Comparison of ENCODE assay signal across 14 cellular contexts in the genomic region with DNA sequence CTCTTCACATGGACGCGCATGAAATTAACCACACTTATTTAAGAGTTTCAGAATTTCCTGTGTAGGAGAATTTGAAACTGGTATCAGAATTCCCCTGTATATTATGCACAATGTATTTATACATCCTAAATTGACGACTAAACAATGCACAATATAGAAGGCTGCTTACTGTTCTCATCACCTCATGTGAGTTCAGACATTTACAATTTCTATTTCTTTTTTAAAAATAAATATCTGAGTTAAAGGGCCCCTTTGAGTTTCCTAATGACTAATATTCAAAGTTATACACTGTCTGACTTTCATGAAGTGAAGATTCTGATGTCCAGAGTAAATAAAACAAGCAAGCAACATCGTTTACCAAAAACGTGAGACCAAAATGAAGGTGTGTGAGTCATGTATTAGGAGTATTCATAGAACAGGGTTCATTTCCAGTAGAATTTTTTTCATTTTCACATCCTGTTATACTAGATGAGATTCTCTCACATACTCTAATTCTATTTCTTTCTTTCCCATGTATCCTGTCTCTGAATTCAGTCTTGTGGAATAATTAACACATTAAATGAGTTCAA.
DNase-seq lines count a peak whose midpoint lies in the region; ATAC-seq and TF ChIP-seq lines count a peak whose summit lies in the region.
"Had no signal": no experiment of that assay in that cellular context is flagged by ENCODE, and none has a peak within 500 bp of the region (broad histone marks: within the 10 kb centered on the region; RNA-seq: fewer than 3 reads in every experiment).

No MANE protein-coding gene starts in this region.

- no peak overlapping the region for H3K27ac ChIP-seq in heart left ventricle
- H3K27ac ChIP-seq: esophagus muscularis mucosa had no signal

- DNase-seq in heart left ventricle: no peak
- no peak for DNase-seq in CD14-positive monocyte (ENCODE audit: low spot score)
- no peak for DNase-seq in chondrocyte (ENCODE audit: low spot score)
- no peak for DNase-seq in kidney glomerular epithelial cell (lab: John Stamatoyannopoulos, UW)
- DNase-seq: activated CD4-positive, alpha-beta T cell treated with anti-CD3 and anti-CD28 coated beads, Interleukin-2, amount 10 ng/mL, durations not matched to agents 7 days and 5 days; amniotic stem cell; COR-L47; posterior cingulate gyrus; SIG-M5 had no signal

- WGBS in heart left ventricle, 4 donors: 45 to 59% (median 50%) methylated on average over 5 of the region's 5 CpGs

- no peak overlapping the region for H3K27ac Mint-ChIP-seq in CD14-positive monocyte
- H3K27ac Mint-ChIP-seq in chondrocyte (ENCODE audit: unreplicated experiment): no peak overlapping the region
- H3K27ac Mint-ChIP-seq: activated CD4-positive, alpha-beta T cell treated with anti-CD3 and anti-CD28 coated beads, Interleukin-2, amount 10 ng/mL, durations not matched to agents 7 days and 5 days had no signal

- H3K9me3 ChIP-seq in heart left ventricle: peaks cover 0 to 2% (median 0%) of the 10 kb centered on the region in 12 donors
- H3K9me3 ChIP-seq: esophagus muscularis mucosa had no signal

- no peak overlapping the region for H3K4me3 ChIP-seq in heart left ventricle
- H3K4me3 ChIP-seq: esophagus muscularis mucosa had no signal

- H3K4me3 Mint-ChIP-seq in CD14-positive monocyte: no peak overlapping the region
- H3K4me3 Mint-ChIP-seq in chondrocyte (ENCODE audit: unreplicated experiment): no peak overlapping the region
- H3K4me3 Mint-ChIP-seq: activated CD4-positive, alpha-beta T cell treated with anti-CD3 and anti-CD28 coated beads, Interleukin-2, amount 10 ng/mL, durations not matched to agents 7 days and 5 days had no signal

- H3K9me3 Mint-ChIP-seq in CD14-positive monocyte (peaks cover 0 to 6% (median 2%) of the 10 kb centered on the region in 7 donors), chondrocyte (ENCODE audit: low read depth) (no peaks in the 10 kb centered on the region)
- H3K9me3 Mint-ChIP-seq: activated CD4-positive, alpha-beta T cell treated with anti-CD3 and anti-CD28 coated beads, Interleukin-2, amount 10 ng/mL, durations not matched to agents 7 days and 5 days had no signal

- no peaks in the 10 kb centered on the region for H3K4me1 ChIP-seq in heart left ventricle
- H3K4me1 ChIP-seq: esophagus muscularis mucosa had no signal

- TF ChIP-seq CTCF in heart left ventricle (IDR thresholded peaks at IDR 0.05) (no peak), CD14-positive monocyte (IDR thresholded peaks at IDR 0.05) (no peak), chondrocyte (IDR thresholded peaks at IDR 0.05) (no peak)

- intact Hi-C loops in heart left ventricle (cut with DNase I): no loop called here
- intact Hi-C loops in CD14-positive monocyte (cut with micrococcal nuclease): no loop called here

- H3K36me3 Mint-ChIP-seq in CD14-positive monocyte: no peaks in the 10 kb centered on the region
- no peaks in the 10 kb centered on the region for H3K36me3 Mint-ChIP-seq in chondrocyte (ENCODE audit: low read depth)

- H3K36me3 ChIP-seq in heart left ventricle: no peaks in the 10 kb centered on the region
- H3K36me3 ChIP-seq: esophagus muscularis mucosa had no signal

- TF ChIP-seq POLR2A in heart left ventricle (IDR thresholded peaks at IDR 0.05): no peak

- ATAC-seq in GM18498 (IDR thresholded peaks at IDR 0.05; ENCODE audit: unreplicated experiment) (peak; percentile 89), GM19395 (IDR thresholded peaks at IDR 0.05; ENCODE audit: unreplicated experiment) (peak; percentile 80), HG02610 (IDR thresholded peaks at IDR 0.05; ENCODE audit: unreplicated experiment) (peak; percentile 94), HG03520 (IDR thresholded peaks at IDR 0.05; ENCODE audit: unreplicated experiment) (peak; percentile 81), heart left ventricle (no peak)

- no peaks in the 10 kb centered on the region for H3K4me1 Mint-ChIP-seq in CD14-positive monocyte
- H3K4me1 Mint-ChIP-seq in chondrocyte (ENCODE audit: low read depth): no peaks in the 10 kb centered on the region
- H3K4me1 Mint-ChIP-seq: activated CD4-positive, alpha-beta T cell treated with anti-CD3 and anti-CD28 coated beads, Interleukin-2, amount 10 ng/mL, durations not matched to agents 7 days and 5 days had no signal

- H3K27me3 ChIP-seq in heart left ventricle: no peaks in the 10 kb centered on the region
- H3K27me3 ChIP-seq: esophagus muscularis mucosa had no signal

- no peaks in the 10 kb centered on the region for H3K27me3 Mint-ChIP-seq in CD14-positive monocyte (ENCODE audit: low read depth in 3 of 3)
- H3K27me3 Mint-ChIP-seq in chondrocyte (ENCODE audit: low read depth): peaks cover 3% of the 10 kb centered on the region
- H3K27me3 Mint-ChIP-seq: activated CD4-positive, alpha-beta T cell treated with anti-CD3 and anti-CD28 coated beads, Interleukin-2, amount 10 ng/mL, durations not matched to agents 7 days and 5 days had no signal

Comparison
In these comparisons a context has a peak if more than half of its experiments do, and no peak if none do; other contexts are left out.
1. ATAC-seq: peak in GM18498 (single experiment), GM19395 (single experiment), HG02610 (single experiment) and HG03520 (single experiment); none in heart left ventricle (0 of 4).